ENCODE assay signal across 10 cellular contexts in genomic region chr6:52221302-52221701, GRCh38. TPM values are rescaled to one million over a fixed set of nuclear protein-coding genes. Genes with fewer than 3 reads are reported as not detected.
DNase-seq lines count a peak whose midpoint lies in the region; ATAC-seq and TF ChIP-seq lines count a peak whose summit lies in the region.
"Had no signal": no experiment of that assay in that cellular context is flagged by ENCODE, and none has a peak within 500 bp of the region (broad histone marks: within the 10 kb centered on the region; RNA-seq: fewer than 3 reads in every experiment).

No MANE protein-coding gene starts in this region.

- no peak for TF ChIP-seq CTCF in mesothelial cell of epicardium (IDR thresholded peaks at IDR 0.05; ENCODE audit: unreplicated experiment)

- no peak for DNase-seq in T-helper 17 cell
- peak; percentile 50 to 56 for DNase-seq in stimulated activated CD4-positive, alpha-beta T cell treated with anti-CD3 and anti-CD28 coated beads, Interleukin-2, amount 100 ng/mL, for 24 hours
- DNase-seq in mesothelial cell of epicardium (ENCODE audit: low spot score in 2 of 2, unreplicated experiment in 2 of 2) = no peak
- no peak for DNase-seq in NCI-H69 (lab: John Stamatoyannopoulos, UW)
- no peak for DNase-seq in H7
- no peak for DNase-seq in COLO829 (ENCODE audit: low spot score)
- DNase-seq: NCI-H1092 treated with DMSO at 0.1 percent for 48 hours had no signal

- H3K4me3 Mint-ChIP-seq in T-helper 17 cell (peak overlapping the region; percentile 8), mesothelial cell of epicardium (no peak overlapping the region)

- no peak overlapping the region for H3K4me3 ChIP-seq in H7 (ENCODE audit: insufficient read depth, low read depth, low read length)

- no peaks in the 10 kb centered on the region for H3K9me3 Mint-ChIP-seq in mesothelial cell of epicardium

- H3K9me3 ChIP-seq in T-helper 17 cell (ENCODE audit: control insufficient read depth, low read length, poor library complexity, severe bottlenecking) = no peaks in the 10 kb centered on the region

- H3K27me3 Mint-ChIP-seq in T-helper 17 cell (peaks cover 5% of the 10 kb centered on the region), mesothelial cell of epicardium (ENCODE audit: low read depth) (peaks cover 38% of the 10 kb centered on the region)

- no peaks in the 10 kb centered on the region for H3K27me3 ChIP-seq in H7 (ENCODE audit: control insufficient read depth, insufficient read depth, low read length)

- H3K4me1 Mint-ChIP-seq in T-helper 17 cell (peaks cover 10% of the 10 kb centered on the region), mesothelial cell of epicardium (no peaks in the 10 kb centered on the region)

- H3K36me3 Mint-ChIP-seq in T-helper 17 cell (ENCODE audit: low read depth) = no peaks in the 10 kb centered on the region
- H3K36me3 Mint-ChIP-seq in mesothelial cell of epicardium = no peaks in the 10 kb centered on the region

- H3K36me3 ChIP-seq in H7 (replicated peaks; ENCODE audit: control insufficient read depth, insufficient read depth, low read length) = no peaks in the 10 kb centered on the region

- ATAC-seq in GM19463 (IDR thresholded peaks at IDR 0.05; ENCODE audit: unreplicated experiment) (peak; percentile 80), HG03025 (IDR thresholded peaks at IDR 0.05; ENCODE audit: low FRiP score, unreplicated experiment) (peak; percentile 64), T-helper 17 cell (peak; percentile 85)

- H3K27ac Mint-ChIP-seq in T-helper 17 cell (peak overlapping the region; percentile 41), mesothelial cell of epicardium (no peak overlapping the region)

RNA-seq across cellular contexts. Expression of gene IL17F, which starts 23.0 kb away (rescaled TPM):
- total RNA-seq in T-helper 17 cell = under 1 TPM; 0.35 to 0.68 TPM
- not detected in 3 replicates for total RNA-seq in mesothelial cell of epicardium
- total RNA-seq in H7 (2014; rRNA removed; shearing (Covaris generic)) = not detected in 2 replicates
- total RNA-seq: lung microvascular endothelial cell had no signal

RNA-seq across cellular contexts. Expression of gene IL17A, which starts 35.1 kb away (rescaled TPM):
- total RNA-seq in T-helper 17 cell = under 1 TPM; 0.50 to 0.68 TPM
- not detected in 3 replicates for total RNA-seq in mesothelial cell of epicardium
- 0.03 TPM in 1 of 2 replicates, not detected in the other for total RNA-seq in H7 (2014; rRNA removed; shearing (Covaris generic))
- total RNA-seq: lung microvascular endothelial cell had no signal

Comparison
In these comparisons a context has a peak if more than half of its experiments do, and no peak if none do; other contexts are left out.
1. DNase-seq: peak in stimulated activated CD4-positive, alpha-beta T cell treated with anti-CD3 and anti-CD28 coated beads, Interleukin-2, amount 100 ng/mL, for 24 hours (2 of 2); none in T-helper 17 cell (0 of 3), mesothelial cell of epicardium (0 of 2), NCI-H69 (single experiment), H7 (single experiment) and COLO829 (single experiment).
2. Peak in every context shown above with its lines, with median percentiles within 50 percentile points of each other: ATAC-seq.